13 cellular contexts compared by ENCODE assay signal in genomic region chr19:32651729-32652140, GRCh38. TPM values are rescaled to one million over a fixed set of nuclear protein-coding genes. Genes with fewer than 3 reads are reported as not detected.
DNase-seq lines count a peak whose midpoint lies in the region; ATAC-seq, FAIRE-seq and TF ChIP-seq lines count a peak whose summit lies in the region.
"Had no signal": no experiment of that assay in that cellular context is flagged by ENCODE, and none has a peak within 500 bp of the region (broad histone marks: within the 10 kb centered on the region; RNA-seq: fewer than 3 reads in every experiment).

No MANE protein-coding gene starts in this region.

- ATAC-seq in K562 (0 out of 3 replicates have a peak, but pooled peaks have one; percentile 31), gastrocnemius medialis (peak; percentile 43 to 45), HG03469 (IDR thresholded peaks at IDR 0.05; ENCODE audit: unreplicated experiment) (no peak)

- no peak overlapping the region for H3K4me2 ChIP-seq in K562 (ENCODE audit: insufficient read depth, low read length)

- no peaks in the 10 kb centered on the region for H3K9me3 ChIP-seq in K562 (replicated peaks; ENCODE audit: control insufficient read depth, insufficient read depth, low read depth, low read length)
- H3K9me3 ChIP-seq in gastrocnemius medialis: no peaks in the 10 kb centered on the region
- H3K9me3 ChIP-seq in effector memory CD4-positive, alpha-beta T cell (ENCODE audit: control insufficient read depth, low read length): no peaks in the 10 kb centered on the region
- no peaks in the 10 kb centered on the region for H3K9me3 ChIP-seq in ascending aorta

- H3K27ac ChIP-seq in K562 (ENCODE audit: extremely low read depth, low read depth, low read length) (no peak overlapping the region), gastrocnemius medialis (peak overlapping the region; percentile 88 to 94 (median 94)), ascending aorta (no peak overlapping the region)
- H3K27ac ChIP-seq in effector memory CD4-positive, alpha-beta T cell (ENCODE audit: insufficient read depth, low read length, poor library complexity, severe bottlenecking): no peak overlapping the region

- H3K9ac ChIP-seq in K562 (ENCODE audit: insufficient read depth in 1 of 2, low read depth in 2 of 2, low read length in 2 of 2): no peak overlapping the region

- FAIRE-seq in K562 (lab: Jason Lieb, UNC): no peak
- FAIRE-seq: endothelial cell of umbilical vein had no signal

- DNase-seq in HuH-7 (ENCODE audit: low spot score) (peak; percentile 51), K562 (ENCODE audit: extremely low read depth in 1 of 4, low spot score in 3 of 4) (no peak), iPS-NIHi7 (ENCODE audit: extremely low spot score) (peak; percentile 94), gastrocnemius medialis (peak; percentile 63 to 82), H4 (ENCODE audit: low spot score) (no peak), ascending aorta (ENCODE audit: low spot score in 2 of 2) (no peak)
- DNase-seq in effector memory CD4-positive, alpha-beta T cell: no peak
- DNase-seq: activated naive CD4-positive, alpha-beta T cell; DMS79 treated with DMSO at 0.1 percent for 48 hours; kidney glomerular epithelial cell; NCI-H1048 had no signal

- in situ Hi-C loops in K562 (cut with MboI) (no loop called here), gastrocnemius medialis (cut with MboI; ENCODE audit: low sequenced_read_pairs in 4 of 4) (no loop called here)

- TF ChIP-seq CTCF in K562 (IDR thresholded peaks at IDR 0.05 in 2 of 3, conservative IDR thresholded peaks at IDR 0.05 in 1 of 3; ENCODE audit: insufficient read depth in 2 of 3, low read depth in 1 of 3, low read length in 3 of 3) (no peak), gastrocnemius medialis (IDR thresholded peaks at IDR 0.05 in 4 of 5, conservative IDR thresholded peaks at IDR 0.05 in 1 of 5) (no peak), ascending aorta (IDR thresholded peaks at IDR 0.05) (no peak)

- no peaks in the 10 kb centered on the region for H3K4me1 ChIP-seq in K562 (replicated peaks in 1 of 2; ENCODE audit: control insufficient read depth in 2 of 2, insufficient read depth in 2 of 2, low read length in 2 of 2)
- H3K4me1 ChIP-seq in gastrocnemius medialis: peaks cover 44% of the 10 kb centered on the region in 2 donors
- no peaks in the 10 kb centered on the region for H3K4me1 ChIP-seq in effector memory CD4-positive, alpha-beta T cell (ENCODE audit: control insufficient read depth, insufficient read depth, low read length, poor library complexity, severe bottlenecking)
- H3K4me1 ChIP-seq in ascending aorta: no peaks in the 10 kb centered on the region

- POLR2A ChIA-PET in K562 (lab: Yijun Ruan, JAX): interaction anchor here (0.6 kb wide), 2 partner anchors 48 to 480 kb away, joined by 3 read pairs; no protein-coding TSS in a partner anchor

- CTCF ChIA-PET in K562 (lab: Yijun Ruan, JAX; ENCODE audit: low intra/inter-chr PET ratio): no interaction called here

- H3K4me3 ChIP-seq in K562: no peak overlapping the region
- H3K4me3 ChIP-seq in gastrocnemius medialis: no peak overlapping the region
- H3K4me3 ChIP-seq in effector memory CD4-positive, alpha-beta T cell (ENCODE audit: insufficient read depth, low read depth, low read length, poor library complexity, severe bottlenecking): no peak overlapping the region
- H3K4me3 ChIP-seq in ascending aorta: no peak overlapping the region

- BruUV-seq in K562 (replicated peaks; lab: Mats Ljungman, UMichigan): no TSS peak

- intact Hi-C loops in K562 (cut with micrococcal nuclease): no loop called here
- intact Hi-C loops in gastrocnemius medialis (cut with DNase I; ENCODE audit: low total_unique reads): loop anchor here (5.0 kb wide), 1 partner anchor 41 kb away; the partner anchor contains the start of gene NUDT19
- intact Hi-C loops in ascending aorta (cut with DNase I): no loop called here

- H2AFZ ChIP-seq in K562 (ENCODE audit: low read depth, low read length): no peak overlapping the region

- H3K79me2 ChIP-seq in K562 (ENCODE audit: control insufficient read depth, insufficient read depth, low read length): peaks cover 22% of the 10 kb centered on the region

- TF ChIP-seq RAD21 in K562 (CRISPR knock-in tag; conservative IDR thresholded peaks at IDR 0.05 in 1 of 2, IDR thresholded peaks at IDR 0.05 in 1 of 2): no peak

- TF ChIP-seq POLR2A in K562 (conservative IDR thresholded peaks at IDR 0.05): no peak
- no peak for TF ChIP-seq POLR2A in gastrocnemius medialis (IDR thresholded peaks at IDR 0.05)

- H3K9me1 ChIP-seq in K562 (ENCODE audit: control insufficient read depth, insufficient read depth, low read length): no peaks in the 10 kb centered on the region

- H3K27me3 ChIP-seq in K562 (ENCODE audit: control insufficient read depth in 2 of 2, insufficient read depth in 2 of 2, low read length in 2 of 2) (no peaks in the 10 kb centered on the region), gastrocnemius medialis (no peaks in the 10 kb centered on the region), ascending aorta (no peaks in the 10 kb centered on the region)
- no peaks in the 10 kb centered on the region for H3K27me3 ChIP-seq in effector memory CD4-positive, alpha-beta T cell (replicated peaks; ENCODE audit: control insufficient read depth, insufficient read depth, low read length, poor library complexity, severe bottlenecking)

- WGBS in K562 (ENCODE audit: insufficient coverage, low coverage, missing lambda C conversion rate): 91% methylated on average over 5 of the region's 8 CpGs

- H3K36me3 ChIP-seq in K562 (ENCODE audit: control insufficient read depth, insufficient read depth, low read length) (peaks cover 85% of the 10 kb centered on the region; the same call in 2 of the 3 replicates), gastrocnemius medialis (peaks cover 0 to 42% of the 10 kb centered on the region in 2 donors), ascending aorta (peaks cover 40 to 57% of the 10 kb centered on the region in 2 donors)
- peaks cover 33% of the 10 kb centered on the region for H3K36me3 ChIP-seq in effector memory CD4-positive, alpha-beta T cell (ENCODE audit: control insufficient read depth, insufficient read depth, low read length)

- no peak for TF ChIP-seq EP300 in K562 (IDR thresholded peaks at IDR 0.05; ENCODE audit: low read length)

- 0 out of 2 replicates have a peak, but pooled peaks cover 4% of the 10 kb centered on the region for H4K20me1 ChIP-seq in K562 (replicated peaks; ENCODE audit: control insufficient read depth, insufficient read depth, low read length)

RNA-seq across cellular contexts. Expression of gene ANKRD27, which starts 23.2 kb away (rescaled TPM):
- total RNA-seq in K562 (2011; cell fraction: chromatin; rRNA removed; ENCODE audit: low replicate concordance): 164 and 173 TPM in 2 replicates
- total RNA-seq in K562 (2011; cell fraction: nucleolus; rRNA removed): 94.1 and 96.4 TPM in 2 replicates
- 75.4 and 97.2 TPM in 2 replicates for total RNA-seq in K562 (2011; cell fraction: nucleoplasm; rRNA removed)
- total RNA-seq in K562 (2014; rRNA removed) (42.2 and 48.9 TPM in 2 replicates), K562 (2014; rRNA removed; fragmentation: Illumina TruSeq; extraction: Trizol) (52.4 and 56.9 TPM in 2 replicates), K562 (2015; rRNA removed; fragmentation: Illumina TruSeq; extraction: Trizol) (64.0 and 66.2 TPM in 2 replicates), K562 (2021) (71.3 and 74.0 TPM in 2 replicates), gastrocnemius medialis (10 to 100 TPM; 36.4 to 78.3 (median 53.5) TPM), ascending aorta (17.3 TPM)
- polyA plus RNA-seq in K562 (2011; rRNA removed) (61.4 and 67.2 TPM in 2 replicates), K562 (2014; fragmentation: Illumina TruSeq; extraction: Trizol) (54.3 and 60.2 TPM in 2 replicates), K562 (2014; fragmentation: Nextera tagmentation; extraction: Ambion mirVana) (1 to 10 TPM; 5.3 to 7.2 TPM), K562 (2014; rRNA removed) (46.7 and 54.2 TPM in 2 replicates)
- 35.5 and 45.2 TPM in 2 replicates for polyA plus RNA-seq in K562 (2011; cell fraction: cytosol; rRNA removed)
- 59.3 and 73.4 TPM in 2 replicates for polyA plus RNA-seq in K562 (2011; cell fraction: nucleus; rRNA removed)
- polyA plus RNA-seq in K562 (2012): 52.4 and 57.0 TPM in 2 replicates
- 97.7 and 99.1 TPM in 2 replicates for polyA minus RNA-seq in K562 (2011; rRNA and poly(A)+ RNA removed)
- 33.7 and 42.9 TPM in 2 replicates for polyA minus RNA-seq in K562 (2011; cell fraction: cytosol; rRNA and poly(A)+ RNA removed)
- 35.9 and 75.0 TPM in 2 replicates for polyA minus RNA-seq in K562 (2011; cell fraction: nucleus; rRNA and poly(A)+ RNA removed)
- total RNA-seq in H4 (2014; rRNA removed; shearing (Covaris generic)): 19.3 and 27.6 TPM in 2 replicates

RNA-seq across cellular contexts. Expression of gene RGS9BP, which starts 23.9 kb away (rescaled TPM):
- 0.14 and 0.72 TPM in 2 replicates for total RNA-seq in K562 (2011; cell fraction: chromatin; rRNA removed; ENCODE audit: low replicate concordance)
- total RNA-seq in K562 (2011; cell fraction: nucleolus; rRNA removed): 0.83 and 1.7 TPM in 2 replicates
- total RNA-seq in K562 (2011; cell fraction: nucleoplasm; rRNA removed): 0.61 and 0.66 TPM in 2 replicates
- total RNA-seq in K562 (2014; rRNA removed) (1.3 and 1.5 TPM in 2 replicates), K562 (2014; rRNA removed; fragmentation: Illumina TruSeq; extraction: Trizol) (0.41 and 0.58 TPM in 2 replicates), K562 (2015; rRNA removed; fragmentation: Illumina TruSeq; extraction: Trizol) (0.83 and 1.1 TPM in 2 replicates), K562 (2021) (1.2 TPM in 2 replicates), gastrocnemius medialis (10 to 100 TPM in 1 of 4 donors, 1 to 10 TPM in 3; 3.9 to 10.6 (median 6.0) TPM), ascending aorta (not detected)
- polyA plus RNA-seq in K562 (2011; rRNA removed) (0.24 and 0.31 TPM in 2 replicates), K562 (2014; fragmentation: Illumina TruSeq; extraction: Trizol) (0.28 and 0.47 TPM in 2 replicates), K562 (2014; fragmentation: Nextera tagmentation; extraction: Ambion mirVana) (under 1 TPM; 0.03 to 0.04 TPM), K562 (2014; rRNA removed) (0.49 and 1.2 TPM in 2 replicates)
- polyA plus RNA-seq in K562 (2011; cell fraction: cytosol; rRNA removed): 0.21 and 0.58 TPM in 2 replicates
- 0.37 and 0.40 TPM in 2 replicates for polyA plus RNA-seq in K562 (2011; cell fraction: nucleus; rRNA removed)
- polyA plus RNA-seq in K562 (2012): 0.57 and 0.64 TPM in 2 replicates
- polyA minus RNA-seq in K562 (2011; rRNA and poly(A)+ RNA removed): 0.33 and 0.42 TPM in 2 replicates
- 0.67 TPM in 1 of 2 replicates, not detected in the other for polyA minus RNA-seq in K562 (2011; cell fraction: cytosol; rRNA and poly(A)+ RNA removed)
- 0.67 and 1.00 TPM in 2 replicates for polyA minus RNA-seq in K562 (2011; cell fraction: nucleus; rRNA and poly(A)+ RNA removed)
- total RNA-seq in H4 (2014; rRNA removed; shearing (Covaris generic)): 0.12 and 0.45 TPM in 2 replicates
- polyA plus RNA-seq: endothelial cell of umbilical vein had no signal

RNA-seq across cellular contexts. Expression of gene NUDT19, which starts 39.9 kb away (rescaled TPM):
- 12.2 and 13.0 TPM in 2 replicates for total RNA-seq in K562 (2011; cell fraction: chromatin; rRNA removed; ENCODE audit: low replicate concordance)
- total RNA-seq in K562 (2011; cell fraction: nucleolus; rRNA removed): 12.4 and 16.3 TPM in 2 replicates
- total RNA-seq in K562 (2011; cell fraction: nucleoplasm; rRNA removed): 14.6 and 19.5 TPM in 2 replicates
- total RNA-seq in K562 (2014; rRNA removed): 14.9 and 23.0 TPM in 2 replicates
- total RNA-seq in K562 (2014; rRNA removed; fragmentation: Illumina TruSeq; extraction: Trizol): 13.5 and 13.8 TPM in 2 replicates
- 13.8 and 14.4 TPM in 2 replicates for total RNA-seq in K562 (2015; rRNA removed; fragmentation: Illumina TruSeq; extraction: Trizol)
- 24.1 and 24.8 TPM in 2 replicates for total RNA-seq in K562 (2021)
- 9.6 and 10.4 TPM in 2 replicates for polyA plus RNA-seq in K562 (2011; rRNA removed)
- 8.6 and 10.8 TPM in 2 replicates for polyA plus RNA-seq in K562 (2011; cell fraction: cytosol; rRNA removed)
- 4.9 and 6.9 TPM in 2 replicates for polyA plus RNA-seq in K562 (2011; cell fraction: nucleus; rRNA removed)
- polyA plus RNA-seq in K562 (2012): 11.7 and 12.1 TPM in 2 replicates
- 11.6 and 12.3 TPM in 2 replicates for polyA plus RNA-seq in K562 (2014; fragmentation: Illumina TruSeq; extraction: Trizol)
- polyA plus RNA-seq in K562 (2014; fragmentation: Nextera tagmentation; extraction: Ambion mirVana): 10 to 100 TPM; 28.2 to 38.6 TPM
- 9.7 TPM in 2 replicates for polyA plus RNA-seq in K562 (2014; rRNA removed)
- 7.7 and 10.1 TPM in 2 replicates for polyA minus RNA-seq in K562 (2011; rRNA and poly(A)+ RNA removed)
- 15.2 and 15.6 TPM in 2 replicates for polyA minus RNA-seq in K562 (2011; cell fraction: cytosol; rRNA and poly(A)+ RNA removed)
- polyA minus RNA-seq in K562 (2011; cell fraction: nucleus; rRNA and poly(A)+ RNA removed): 9.9 and 11.7 TPM in 2 replicates
- total RNA-seq in gastrocnemius medialis: 10 to 100 TPM; 28.8 to 34.8 (median 29.2) TPM
- 15.9 and 19.3 TPM in 2 replicates for total RNA-seq in H4 (2014; rRNA removed; shearing (Covaris generic))
- 6.2 TPM for total RNA-seq in ascending aorta

Comparison
In these comparisons a context has a peak if more than half of its experiments do, and no peak if none do; other contexts are left out.
1. DNase-seq: peak in HuH-7 (single experiment), iPS-NIHi7 (single experiment) and gastrocnemius medialis (2 of 2); none in K562 (0 of 4), effector memory CD4-positive, alpha-beta T cell (0 of 3), H4 (single experiment) and ascending aorta (0 of 2).
2. H3K27ac ChIP-seq: peak in gastrocnemius medialis (4 of 4); none in K562 (single experiment), effector memory CD4-positive, alpha-beta T cell (single experiment) and ascending aorta (0 of 2).